ENCODE assay signal across 22 cellular contexts in genomic region chr6:3593161-3593560, GRCh38.
DNase-seq lines count a peak whose midpoint lies in the region; ATAC-seq, FAIRE-seq and TF ChIP-seq lines count a peak whose summit lies in the region.
"Had no signal": no experiment of that assay in that cellular context is flagged by ENCODE, and none has a peak within 500 bp of the region (broad histone marks: within the 10 kb centered on the region; RNA-seq: fewer than 3 reads in every experiment).

No MANE protein-coding gene starts in this region.

- H3K4me3 ChIP-seq in ACC112 (ENCODE audit: low read depth, low read length), result no peak overlapping the region
- no peak overlapping the region for H3K4me3 ChIP-seq in mammary epithelial cell (replicated peaks in 1 of 3; ENCODE audit: insufficient read depth in 1 of 3, low read depth in 2 of 3, low read length in 3 of 3)
- peak overlapping the region in 2 of 3 experiments; percentile 24 to 46 for H3K4me3 ChIP-seq in keratinocyte (ENCODE audit: control insufficient read depth in 2 of 3, extremely low read depth in 1 of 3, insufficient read depth in 2 of 3, low read depth in 1 of 3, low read length in 3 of 3)
- H3K4me3 ChIP-seq: GM23338, HAP-1 had no signal

- BruUV-seq in mammary epithelial cell (replicated peaks; lab: Mats Ljungman, UMichigan), result no TSS peak

- peaks cover 19% of the 10 kb centered on the region for H3K4me1 ChIP-seq in ACC112 (ENCODE audit: control insufficient read depth, insufficient read depth, low read length, unreplicated experiment)
- peaks cover 18% of the 10 kb centered on the region for H3K4me1 ChIP-seq in mammary epithelial cell (ENCODE audit: insufficient read depth, low read length)
- H3K4me1 ChIP-seq in keratinocyte (ENCODE audit: control insufficient read depth, extremely low read depth, insufficient read depth, low read length), result peaks cover 27% of the 10 kb centered on the region
- H3K4me1 ChIP-seq: BE2C, HAP-1 had no signal

- no peaks in the 10 kb centered on the region for H3K4me1 Mint-ChIP-seq in effector memory CD8-positive, alpha-beta T cell (ENCODE audit: low read depth in 2 of 2)
- no peaks in the 10 kb centered on the region for H3K4me1 Mint-ChIP-seq in activated naive CD8-positive, alpha-beta T cell treated with anti-CD3 and anti-CD28 coated beads for 36 hours
- H3K4me1 Mint-ChIP-seq: CD4-positive, alpha-beta memory T cell; GM23338 had no signal

- peak; percentile 29 for DNase-seq in NCI-H526 treated with DMSO at 0.1 percent for 48 hours (lab: John Stamatoyannopoulos, UW)
- no peak for DNase-seq in mammary epithelial cell
- DNase-seq in keratinocyte (ENCODE audit: low read depth, low spot score), result peak; percentile 58
- DNase-seq in effector memory CD8-positive, alpha-beta T cell, result no peak
- DNase-seq in activated naive CD8-positive, alpha-beta T cell treated with anti-CD3 and anti-CD28 coated beads for 36 hours, result no peak
- DNase-seq in ACHN, result no peak
- DNase-seq: BE2C; Caco-2; CD4-positive, alpha-beta memory T cell; KBM-7; NCI-H1092; NCI-H1436; NCI-H1930; NCI-H524; RPMI8226 had no signal

- TF ChIP-seq CTCF in mammary epithelial cell (conservative IDR thresholded peaks at IDR 0.05 in 1 of 2, IDR thresholded peaks at IDR 0.05 in 1 of 2; ENCODE audit: extremely low read depth in 1 of 2, insufficient read depth in 1 of 2, low read depth in 1 of 2, low read length in 2 of 2), result no peak
- TF ChIP-seq CTCF in keratinocyte (optimal IDR thresholded peaks at IDR 0.05 in 1 of 3, IDR thresholded peaks at IDR 0.05 in 1 of 3, conservative IDR thresholded peaks at IDR 0.05 in 1 of 3; ENCODE audit: extremely low read depth in 1 of 3, insufficient read depth in 2 of 3, low read length in 3 of 3), result no peak

- no peaks in the 10 kb centered on the region for H3K9me1 ChIP-seq in keratinocyte (ENCODE audit: control insufficient read depth, extremely low read depth, insufficient read depth, low read length)

- H3K79me2 ChIP-seq in ACC112 (ENCODE audit: control insufficient read depth, insufficient read depth, low read length, unreplicated experiment) (no peaks in the 10 kb centered on the region), mammary epithelial cell (ENCODE audit: insufficient read depth, low read length) (no peaks in the 10 kb centered on the region), keratinocyte (ENCODE audit: control insufficient read depth, insufficient read depth, low read length) (no peaks in the 10 kb centered on the region)

- dilution Hi-C loops in mammary epithelial cell (cut with HindIII; ENCODE audit: low sequenced_read_pairs) (loop anchor here (5.0 kb wide), 1 partner anchor 71 kb away; no protein-coding TSS in a partner anchor), keratinocyte (cut with MboI; ENCODE audit: extremely low pct_ligation_motif_present, low sequenced_read_pairs) (no loop called here)

- no peaks in the 10 kb centered on the region for H3K27me3 ChIP-seq in ACC112 (ENCODE audit: insufficient read depth, low read length)
- no peaks in the 10 kb centered on the region for H3K27me3 ChIP-seq in mammary epithelial cell (ENCODE audit: insufficient read depth, low read length)
- no peaks in the 10 kb centered on the region for H3K27me3 ChIP-seq in keratinocyte (ENCODE audit: control insufficient read depth, extremely low read depth, insufficient read depth, low read length)

- H3K27ac ChIP-seq in ACC112 (ENCODE audit: low read depth, low read length) (peak overlapping the region; percentile 88), mammary epithelial cell (ENCODE audit: insufficient read depth, low read depth, low read length) (peak overlapping the region; percentile 52), keratinocyte (ENCODE audit: control insufficient read depth, insufficient read depth, low read length) (peak overlapping the region; percentile 91)
- H3K27ac ChIP-seq: HL-60 had no signal

- H3K4me3 Mint-ChIP-seq in effector memory CD8-positive, alpha-beta T cell, result no peak overlapping the region
- no peak overlapping the region for H3K4me3 Mint-ChIP-seq in activated naive CD8-positive, alpha-beta T cell treated with anti-CD3 and anti-CD28 coated beads for 36 hours
- H3K4me3 Mint-ChIP-seq: CD4-positive, alpha-beta memory T cell; GM23338 had no signal

- H3K9me3 Mint-ChIP-seq in effector memory CD8-positive, alpha-beta T cell, result no peaks in the 10 kb centered on the region
- H3K9me3 Mint-ChIP-seq in activated naive CD8-positive, alpha-beta T cell treated with anti-CD3 and anti-CD28 coated beads for 36 hours, result no peaks in the 10 kb centered on the region
- H3K9me3 Mint-ChIP-seq: GM23338 had no signal

- H2AFZ ChIP-seq in ACC112 (ENCODE audit: low read length, unreplicated experiment), result no peak overlapping the region
- no peak overlapping the region for H2AFZ ChIP-seq in mammary epithelial cell (ENCODE audit: low read depth, low read length)
- no peak overlapping the region for H2AFZ ChIP-seq in keratinocyte (ENCODE audit: control insufficient read depth, low read length)

- H3K9ac ChIP-seq in mammary epithelial cell (ENCODE audit: insufficient read depth, low read length) (no peak overlapping the region), keratinocyte (ENCODE audit: control insufficient read depth, extremely low read depth, insufficient read depth, low read length) (peak overlapping the region; percentile 55)

- H3K27me3 Mint-ChIP-seq in effector memory CD8-positive, alpha-beta T cell, result peaks cover 19 to 50% of the 10 kb centered on the region in 2 donors
- no peaks in the 10 kb centered on the region for H3K27me3 Mint-ChIP-seq in activated naive CD8-positive, alpha-beta T cell treated with anti-CD3 and anti-CD28 coated beads for 36 hours

- no peaks in the 10 kb centered on the region for H3K9me3 ChIP-seq in mammary epithelial cell (replicated peaks; ENCODE audit: insufficient read depth, low read length)
- H3K9me3 ChIP-seq in keratinocyte (ENCODE audit: control insufficient read depth, low read depth, low read length), result no peaks in the 10 kb centered on the region
- H3K9me3 ChIP-seq: BE2C, Caco-2, HAP-1 had no signal

- in situ Hi-C loops in mammary epithelial cell (cut with MboI; ENCODE audit: low sequenced_read_pairs in 2 of 2), result no loop called here
- in situ Hi-C loops in ACHN (cut with HindIII; ENCODE audit: low pct_ligation_motif_present, low pct_unique_long_range_greater_than_20kb, low sequenced_read_pairs), result no loop called here

- no peaks in the 10 kb centered on the region for H3K36me3 Mint-ChIP-seq in effector memory CD8-positive, alpha-beta T cell (ENCODE audit: insufficient read depth)
- no peaks in the 10 kb centered on the region for H3K36me3 Mint-ChIP-seq in activated naive CD8-positive, alpha-beta T cell treated with anti-CD3 and anti-CD28 coated beads for 36 hours
- H3K36me3 Mint-ChIP-seq: CD4-positive, alpha-beta memory T cell had no signal

- CTCF ChIA-PET in mammary epithelial cell (lab: Charles Lee; ENCODE audit: low non-redundant PET), result no interaction called here

- H3K4me2 ChIP-seq in mammary epithelial cell (ENCODE audit: insufficient read depth, low read depth, low read length), result no peak overlapping the region
- H3K4me2 ChIP-seq in keratinocyte (ENCODE audit: control insufficient read depth, extremely low read depth, insufficient read depth, low read depth, low read length), result peak overlapping the region; percentile 77
- H3K4me2 ChIP-seq: GM23338 had no signal

- 98% methylated on average over 6 of the region's 6 CpGs for WGBS in mammary epithelial cell (ENCODE audit: low coverage, missing lambda C conversion rate)

- intact Hi-C loops in mammary epithelial cell (cut with micrococcal nuclease), result loop anchor here (5.0 kb wide), 2 partner anchors 76 to 191 kb away; no protein-coding TSS in a partner anchor

- no peak for ATAC-seq in effector memory CD8-positive, alpha-beta T cell (replicated peaks)
- ATAC-seq in HG03159 (IDR thresholded peaks at IDR 0.05; ENCODE audit: unreplicated experiment), result no peak
- ATAC-seq: GM23338, SK-N-SH treated with all-trans-retinoic acid at 6 μM for 48 hours had no signal

- peak; percentile 74 for FAIRE-seq in keratinocyte (lab: Jason Lieb, UNC)
- FAIRE-seq: GM12891 had no signal

- H3K36me3 ChIP-seq in ACC112 (ENCODE audit: insufficient read depth, low read length) (no peaks in the 10 kb centered on the region), mammary epithelial cell (ENCODE audit: insufficient read depth, low read length) (no peaks in the 10 kb centered on the region), keratinocyte (ENCODE audit: control insufficient read depth in 2 of 2, extremely low read depth in 1 of 2, insufficient read depth in 2 of 2, low read length in 2 of 2) (no peaks in the 10 kb centered on the region)
- H3K36me3 ChIP-seq: BE2C, HAP-1 had no signal

- H3K27ac Mint-ChIP-seq in effector memory CD8-positive, alpha-beta T cell, result no peak overlapping the region
- H3K27ac Mint-ChIP-seq in activated naive CD8-positive, alpha-beta T cell treated with anti-CD3 and anti-CD28 coated beads for 36 hours, result no peak overlapping the region
- H3K27ac Mint-ChIP-seq: CD4-positive, alpha-beta memory T cell; GM23338 had no signal

- H4K20me1 ChIP-seq in mammary epithelial cell (ENCODE audit: insufficient read depth, low read length), result no peaks in the 10 kb centered on the region
- H4K20me1 ChIP-seq in keratinocyte (ENCODE audit: control insufficient read depth, extremely low read depth, insufficient read depth, low read length), result no peaks in the 10 kb centered on the region

Comparison
In these comparisons a context has a peak if more than half of its experiments do, and no peak if none do; other contexts are left out.
1. H3K4me3 ChIP-seq: peak in keratinocyte (2 of 3); none in ACC112 (single experiment) and mammary epithelial cell (0 of 3).
2. DNase-seq: peak in NCI-H526 treated with DMSO at 0.1 percent for 48 hours (single experiment) and keratinocyte (single experiment); none in mammary epithelial cell (single experiment), effector memory CD8-positive, alpha-beta T cell (0 of 3), activated naive CD8-positive, alpha-beta T cell treated with anti-CD3 and anti-CD28 coated beads for 36 hours (single experiment) and ACHN (single experiment).
3. Peak in every context shown above with its lines, with median percentiles within 50 percentile points of each other: H3K27ac ChIP-seq.